21 cellular contexts compared by ENCODE assay signal in the genomic region with DNA sequence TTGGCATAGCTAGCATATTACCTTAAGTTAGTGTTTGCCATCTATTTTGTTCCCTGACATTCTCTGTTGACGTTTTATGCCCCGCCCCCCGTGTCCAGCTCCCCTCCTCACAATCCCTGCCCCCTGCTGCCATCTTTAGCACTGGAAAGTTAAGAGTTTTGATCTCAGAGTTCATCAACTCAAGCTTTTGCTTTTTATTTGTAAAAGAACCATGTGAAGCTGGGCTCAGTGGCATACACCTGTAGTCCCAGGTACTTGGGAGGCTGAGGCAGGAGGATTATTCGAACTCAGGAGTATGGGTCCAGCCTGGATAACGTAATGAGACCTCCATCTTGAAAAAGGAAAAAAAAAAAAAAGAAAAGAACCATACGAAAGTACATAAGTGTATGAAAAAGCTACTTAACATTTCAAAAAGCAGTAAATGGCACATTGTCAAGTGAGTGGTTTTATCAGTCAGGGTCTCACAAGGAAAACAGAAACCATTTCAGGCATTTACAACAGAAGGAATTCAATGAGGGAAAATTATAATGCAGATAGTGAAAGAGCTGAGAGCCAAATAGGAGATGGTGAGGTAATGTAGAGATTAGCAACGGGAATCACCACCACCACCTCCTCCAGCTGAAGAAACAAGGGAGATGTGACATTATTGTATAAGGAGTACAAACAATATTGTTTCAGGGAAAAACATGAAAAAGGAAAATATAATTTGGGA.
DNase-seq lines count a peak whose midpoint lies in the region; ATAC-seq, FAIRE-seq and TF ChIP-seq lines count a peak whose summit lies in the region.
"Had no signal": no experiment of that assay in that cellular context is flagged by ENCODE, and none has a peak within 500 bp of the region (broad histone marks: within the 10 kb centered on the region; RNA-seq: fewer than 3 reads in every experiment).

No MANE protein-coding gene starts in this region.

- TF ChIP-seq RAD21 in neural cell (conservative IDR thresholded peaks at IDR 0.05) = no peak

- peaks cover 82% of the 10 kb centered on the region for H3K4me1 Mint-ChIP-seq in WTC11

- H3K9ac ChIP-seq in endothelial cell of umbilical vein (replicated peaks; ENCODE audit: extremely low read depth, insufficient read depth, low read length) = no peak overlapping the region
- no peak overlapping the region for H3K9ac ChIP-seq in neural cell (ENCODE audit: low read length)

- no peaks in the 10 kb centered on the region for H3K27me3 Mint-ChIP-seq in WTC11 (ENCODE audit: low read depth)
- H3K27me3 Mint-ChIP-seq: activated B cell treated with CpG ODN at 0.5 μM for 24 hours; activated CD4-positive, alpha-beta memory T cell treated with anti-CD3 and anti-CD28 coated beads for 36 hours had no signal

- ATAC-seq in WTC11 = peak; percentile 51
- no peak for ATAC-seq in GM18907 (IDR thresholded peaks at IDR 0.05; ENCODE audit: unreplicated experiment)
- ATAC-seq: Panc1, right lobe of liver had no signal

- no TSS peak for BruUV-seq in endothelial cell of umbilical vein (replicated peaks; lab: Mats Ljungman, UMichigan)

- DNase-seq in HAP-1 (ENCODE audit: low spot score in 2 of 2) = peak; percentile 67 to 96
- DNase-seq in WTC11 (ENCODE audit: low spot score) = peak; percentile 36
- peak; percentile 86 for DNase-seq in endothelial cell of umbilical vein (ENCODE audit: low read depth, low spot score)
- DNase-seq in iPS-NIHi7 (ENCODE audit: extremely low spot score) = no peak
- DNase-seq in kidney tubule cell (ENCODE audit: low spot score) = no peak
- no peak for DNase-seq in SKM-1 (lab: John Stamatoyannopoulos, UW; ENCODE audit: unreplicated experiment)
- DNase-seq: activated B cell treated with CpG ODN at 0.5 μM for 24 hours; activated CD4-positive, alpha-beta memory T cell treated with anti-CD3 and anti-CD28 coated beads for 36 hours; activated naive CD4-positive, alpha-beta T cell; aorta; EL; heart right ventricle; right lobe of liver had no signal

- H3K9me3 ChIP-seq in HAP-1 (no peaks in the 10 kb centered on the region), endothelial cell of umbilical vein (replicated peaks; ENCODE audit: control insufficient read depth, insufficient read depth, low read length) (no peaks in the 10 kb centered on the region), neural cell (ENCODE audit: low read length) (no peaks in the 10 kb centered on the region)
- H3K9me3 ChIP-seq: heart right ventricle, right lobe of liver, suprapubic skin had no signal

- H3K4me2 ChIP-seq in endothelial cell of umbilical vein (ENCODE audit: insufficient read depth, low read length) (no peak overlapping the region), neural cell (ENCODE audit: low read length) (no peak overlapping the region)

- H2AFZ ChIP-seq in endothelial cell of umbilical vein (ENCODE audit: low read depth, low read length) = no peak overlapping the region
- H2AFZ ChIP-seq in neural cell (ENCODE audit: low read depth, low read length) = no peak overlapping the region

- TF ChIP-seq CTCF in WTC11 (IDR thresholded peaks at IDR 0.05) (no peak), endothelial cell of umbilical vein (IDR thresholded peaks at IDR 0.05; ENCODE audit: extremely low read depth in 1 of 2, insufficient read depth in 1 of 2, low read depth in 1 of 2, low read length in 2 of 2) (no peak), neural cell (IDR thresholded peaks at IDR 0.05; ENCODE audit: poor library complexity, severe bottlenecking) (no peak)

- intact Hi-C loops in endothelial cell of umbilical vein (cut with micrococcal nuclease) = no loop called here

- H3K9me2 ChIP-seq in neural cell (ENCODE audit: insufficient read depth, low read length) = no peaks in the 10 kb centered on the region

- CTCF ChIA-PET in WTC11 (lab: Charles Lee) (interaction anchor here (0.7 to 1.4 kb wide), 4 partner anchors 14 to 341 kb away, joined by 3 to 6 read pairs (median 4); partner anchors contain the start of gene P4HA1), endothelial cell of umbilical vein (lab: Charles Lee) (interaction anchor here (0.9 to 1.6 kb wide), 7 partner anchors 11 to 77 kb away, joined by 3 to 7 read pairs (median 4); partner anchors contain the start of gene MCU)

- H3K79me2 ChIP-seq in endothelial cell of umbilical vein (ENCODE audit: control insufficient read depth, insufficient read depth, low read length) (peaks cover 2% of the 10 kb centered on the region), neural cell (replicated peaks; ENCODE audit: insufficient read depth, low read length) (no peaks in the 10 kb centered on the region)

- H3K9me1 ChIP-seq in endothelial cell of umbilical vein (replicated peaks; ENCODE audit: control insufficient read depth, extremely low read depth, insufficient read depth, low read length) = no peaks in the 10 kb centered on the region

- H3K4me3 ChIP-seq in HAP-1 (peak overlapping the region; percentile 15), endothelial cell of umbilical vein (replicated peaks in 1 of 3; ENCODE audit: insufficient read depth in 1 of 3, low read depth in 1 of 3, low read length in 3 of 3) (no peak overlapping the region), neural cell (ENCODE audit: low read length) (peak overlapping the region; percentile 22)
- H3K4me3 ChIP-seq: heart right ventricle, right lobe of liver, suprapubic skin had no signal

- dilution Hi-C loops in endothelial cell of umbilical vein (cut with MboI; ENCODE audit: extremely low pct_ligation_motif_present, low sequenced_read_pairs) = no loop called here

- TF ChIP-seq EP300 in neural cell (conservative IDR thresholded peaks at IDR 0.05; ENCODE audit: poor library complexity, severe bottlenecking) = no peak

- H3K27ac Mint-ChIP-seq in WTC11 = peak overlapping the region; percentile 99
- H3K27ac Mint-ChIP-seq: activated B cell treated with CpG ODN at 0.5 μM for 24 hours; activated CD4-positive, alpha-beta memory T cell treated with anti-CD3 and anti-CD28 coated beads for 36 hours had no signal

- H3K4me1 ChIP-seq in HAP-1 = peaks cover 30% of the 10 kb centered on the region
- H3K4me1 ChIP-seq in endothelial cell of umbilical vein (ENCODE audit: control insufficient read depth, extremely low read depth, insufficient read depth, low read length) = no peaks in the 10 kb centered on the region
- H3K4me1 ChIP-seq: right lobe of liver, suprapubic skin had no signal

- H3K27me3 ChIP-seq in HAP-1 (ENCODE audit: low read depth) (no peaks in the 10 kb centered on the region), endothelial cell of umbilical vein (ENCODE audit: control insufficient read depth in 2 of 2, insufficient read depth in 2 of 2, low read length in 2 of 2) (no peaks in the 10 kb centered on the region), neural cell (ENCODE audit: insufficient read depth, low read depth, low read length) (no peaks in the 10 kb centered on the region)
- H3K27me3 ChIP-seq: heart right ventricle, right lobe of liver, suprapubic skin had no signal

- in situ Hi-C loops in HAP-1 (cut with MboI; ENCODE audit: low sequenced_read_pairs) = no loop called here

- no peaks in the 10 kb centered on the region for H3K36me3 Mint-ChIP-seq in WTC11

- no peak for FAIRE-seq in endothelial cell of umbilical vein (lab: Jason Lieb, UNC)
- FAIRE-seq: colon, D721Med, GM18507 had no signal

- H4K20me1 ChIP-seq in endothelial cell of umbilical vein (replicated peaks; ENCODE audit: control insufficient read depth, extremely low read depth, insufficient read depth, low read length) (no peaks in the 10 kb centered on the region), neural cell (ENCODE audit: insufficient read depth) (no peaks in the 10 kb centered on the region)

- TF ChIP-seq POLR2A in endothelial cell of umbilical vein (IDR thresholded peaks at IDR 0.05; ENCODE audit: low read depth, low read length) = no peak

- no peaks in the 10 kb centered on the region for H3F3A ChIP-seq in neural cell (ENCODE audit: insufficient read depth, low read length, poor library complexity, severe bottlenecking)

- H3K27ac ChIP-seq in endothelial cell of umbilical vein (ENCODE audit: insufficient read depth, low read depth, low read length) (no peak overlapping the region), neural cell (ENCODE audit: low read length) (peak overlapping the region; percentile 46)
- H3K27ac ChIP-seq: heart right ventricle, right lobe of liver, suprapubic skin had no signal

- POLR2A ChIA-PET in WTC11 (lab: Charles Lee) = interaction anchor here (0.7 to 1.0 kb wide), 2 partner anchors 28 to 65 kb away, joined by 3 to 4 read pairs; no protein-coding TSS in a partner anchor
- POLR2A ChIA-PET in endothelial cell of umbilical vein (lab: Charles Lee) = no interaction called here

- no peaks in the 10 kb centered on the region for H3K9me3 Mint-ChIP-seq in WTC11
- H3K9me3 Mint-ChIP-seq: activated B cell treated with CpG ODN at 0.5 μM for 24 hours; activated CD4-positive, alpha-beta memory T cell treated with anti-CD3 and anti-CD28 coated beads for 36 hours; CD14-positive monocyte had no signal

- H3K4me3 Mint-ChIP-seq in WTC11 = peak overlapping the region; percentile 66
- H3K4me3 Mint-ChIP-seq: activated B cell treated with CpG ODN at 0.5 μM for 24 hours; activated CD4-positive, alpha-beta memory T cell treated with anti-CD3 and anti-CD28 coated beads for 36 hours; CD14-positive monocyte had no signal

- H3K36me3 ChIP-seq in HAP-1 (replicated peaks) = no peaks in the 10 kb centered on the region
- no peaks in the 10 kb centered on the region for H3K36me3 ChIP-seq in endothelial cell of umbilical vein (ENCODE audit: control insufficient read depth in 2 of 2, extremely low read depth in 1 of 2, insufficient read depth in 2 of 2, low read length in 2 of 2)
- no peaks in the 10 kb centered on the region for H3K36me3 ChIP-seq in neural cell (ENCODE audit: insufficient read depth, low read length)
- H3K36me3 ChIP-seq: heart right ventricle, right lobe of liver, suprapubic skin had no signal

TF ChIP-seq in WTC11, 78 proteins besides CTCF, POLR2A, EP300 and RAD21 (continues in another document):
- TF ChIP-seq CREM (CRISPR knock-in tag; IDR thresholded peaks at IDR 0.05) = peak; percentile 12; the same call in 1 of the 2 replicates

TF ChIP-seq in endothelial cell of umbilical vein, 7 proteins besides CTCF, POLR2A, EP300 and RAD21 (continues in another document):
- TF ChIP-seq MAX (IDR thresholded peaks at IDR 0.05; ENCODE audit: insufficient read depth, insufficient read length) (no peak), GATA2 (IDR thresholded peaks at IDR 0.05; ENCODE audit: insufficient read depth, insufficient read length, low read depth, low read length) (no peak)

TF ChIP-seq in neural cell, 6 proteins besides CTCF, POLR2A, EP300 and RAD21 (continues in another document):
- TF ChIP-seq MXI1 (conservative IDR thresholded peaks at IDR 0.05; ENCODE audit: poor library complexity, severe bottlenecking) = no peak

Comparison
In these comparisons a context has a peak if more than half of its experiments do, and no peak if none do; other contexts are left out.
1. DNase-seq: peak in HAP-1 (2 of 2), WTC11 (single experiment) and endothelial cell of umbilical vein (single experiment); none in iPS-NIHi7 (single experiment), kidney tubule cell (single experiment) and SKM-1 (single experiment).
2. H3K4me3 ChIP-seq: peak in HAP-1 (single experiment) and neural cell (single experiment); none in endothelial cell of umbilical vein (0 of 3).